ENCODE assay signal across 8 cellular contexts in genomic region chr3:11719406-11720219, GRCh38.
A peak's percentile ranks its signal among the peaks of the same experiment; 100 is the strongest.
DNase-seq lines count a peak whose midpoint lies in the region; ATAC-seq lines count a peak whose summit lies in the region.

No MANE protein-coding gene starts in this region.

- no peak overlapping the region for H3K27ac Mint-ChIP-seq in activated T-cell treated with anti-CD3 and anti-CD28 coated beads, Interleukin-2, amount 50 U/mL, for 72 hours

- DNase-seq in AG20443 (ENCODE audit: low spot score) = peak; percentile 96
- DNase-seq in NCI-H82 (lab: John Stamatoyannopoulos, UW) = peak; percentile 87
- peak; percentile 66 to 80 for DNase-seq in activated T-cell treated with anti-CD3 and anti-CD28 coated beads, Interleukin-2, amount 50 U/mL, for 72 hours
- peak; percentile 43 for DNase-seq in stimulated activated CD8-positive, alpha-beta memory T cell treated with anti-CD3 and anti-CD28 coated beads, Interleukin-7, amount 100 ng/mL, for 24 hours (ENCODE audit: low read depth)

- peak overlapping the region; percentile 89 to 90 for H3K4me3 ChIP-seq in muscle layer of duodenum (ENCODE audit: low read depth in 1 of 2, low read length in 2 of 2)

- H3K36me3 Mint-ChIP-seq in activated T-cell treated with anti-CD3 and anti-CD28 coated beads, Interleukin-2, amount 50 U/mL, for 72 hours (ENCODE audit: insufficient read depth in 2 of 2) = peaks cover 0 to 3% of the 10 kb centered on the region in 2 donors

- peaks cover 20% of the 10 kb centered on the region for H3K27me3 Mint-ChIP-seq in activated T-cell treated with anti-CD3 and anti-CD28 coated beads, Interleukin-2, amount 50 U/mL, for 72 hours (ENCODE audit: low read depth)

- no peaks in the 10 kb centered on the region for H3K27me3 ChIP-seq in muscle layer of duodenum (ENCODE audit: low read depth, low read length)

- peak overlapping the region; percentile 92 for H3K27ac ChIP-seq in muscle layer of duodenum (ENCODE audit: low read length)

- H3K9me3 ChIP-seq in muscle layer of duodenum (ENCODE audit: control insufficient read depth in 1 of 2, low read length in 2 of 2) = no peaks in the 10 kb centered on the region

- H3K4me3 Mint-ChIP-seq in activated T-cell treated with anti-CD3 and anti-CD28 coated beads, Interleukin-2, amount 50 U/mL, for 72 hours = peak overlapping the region; percentile 91 to 96

- peak; percentile 59 for ATAC-seq in GM19025 (IDR thresholded peaks at IDR 0.05; ENCODE audit: low read depth, unreplicated experiment)
- peak; percentile 67 for ATAC-seq in HG03280 (IDR thresholded peaks at IDR 0.05; ENCODE audit: unreplicated experiment)
- peak; percentile 64 to 65 for ATAC-seq in activated T-cell treated with anti-CD3 and anti-CD28 coated beads, Interleukin-2, amount 50 U/mL, for 72 hours (replicated peaks in 1 of 2)
- peak; percentile 97 for ATAC-seq in esophagus mucosa

- peaks cover 17% of the 10 kb centered on the region for H3K4me1 Mint-ChIP-seq in activated T-cell treated with anti-CD3 and anti-CD28 coated beads, Interleukin-2, amount 50 U/mL, for 72 hours (ENCODE audit: low read depth)

- H3K36me3 ChIP-seq in muscle layer of duodenum (ENCODE audit: control insufficient read depth in 1 of 2, insufficient read depth in 2 of 2, low read length in 2 of 2) = no peaks in the 10 kb centered on the region

- H3K4me1 ChIP-seq in muscle layer of duodenum (ENCODE audit: control insufficient read depth in 1 of 2, insufficient read depth in 2 of 2, low read length in 2 of 2) = no peaks in the 10 kb centered on the region

- no peaks in the 10 kb centered on the region for H3K9me3 Mint-ChIP-seq in activated T-cell treated with anti-CD3 and anti-CD28 coated beads, Interleukin-2, amount 50 U/mL, for 72 hours

Comparison
In these comparisons a context has a peak if more than half of its experiments do, and no peak if none do; other contexts are left out.
1. Peak in every context shown above with its lines: DNase-seq, ATAC-seq, H3K4me3 ChIP-seq and H3K27ac ChIP-seq.
2. DNase-seq: peak in every context shown above with its lines; median percentile 96 in AG20443; 87 in NCI-H82; 73 in activated T-cell treated with anti-CD3 and anti-CD28 coated beads, Interleukin-2, amount 50 U/mL, for 72 hours; 43 in stimulated activated CD8-positive, alpha-beta memory T cell treated with anti-CD3 and anti-CD28 coated beads, Interleukin-7, amount 100 ng/mL, for 24 hours.